1 cellular context compared by ENCODE assay signal in the genomic region with DNA sequence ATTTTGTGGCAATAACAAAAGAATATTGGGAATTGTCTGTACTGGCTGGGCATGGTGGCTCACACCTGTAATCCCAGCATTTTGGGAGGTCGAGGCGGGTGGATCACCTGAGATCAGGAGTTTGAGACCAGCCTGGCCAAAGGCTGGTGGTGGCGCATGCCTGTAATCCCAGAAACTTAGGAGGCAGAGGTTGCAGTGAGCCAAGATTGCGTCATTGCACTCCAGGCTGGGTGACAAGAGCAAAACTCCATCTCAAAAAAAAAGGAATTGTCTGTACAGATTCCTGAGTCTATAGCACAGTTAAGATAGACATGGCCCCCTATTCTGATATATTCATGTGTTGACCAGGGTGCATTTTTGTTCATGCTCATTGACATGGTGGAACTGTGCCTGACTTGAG. TPM values are rescaled to one million over a fixed set of nuclear protein-coding genes. Genes with fewer than 3 reads are reported as not detected.
"Had no signal": no experiment of that assay in that cellular context is flagged by ENCODE, and none has a peak within 500 bp of the region (broad histone marks: within the 10 kb centered on the region; RNA-seq: fewer than 3 reads in every experiment).

No MANE protein-coding gene starts in this region.

RNA-seq across cellular contexts. Expression of gene WTIP, which starts 16.8 kb away (rescaled TPM):
- polyA plus RNA-seq: naive thymus-derived CD4-positive, alpha-beta T cell had no signal
